Comparison of ENCODE assay signal across 19 cellular contexts in the genomic region with DNA sequence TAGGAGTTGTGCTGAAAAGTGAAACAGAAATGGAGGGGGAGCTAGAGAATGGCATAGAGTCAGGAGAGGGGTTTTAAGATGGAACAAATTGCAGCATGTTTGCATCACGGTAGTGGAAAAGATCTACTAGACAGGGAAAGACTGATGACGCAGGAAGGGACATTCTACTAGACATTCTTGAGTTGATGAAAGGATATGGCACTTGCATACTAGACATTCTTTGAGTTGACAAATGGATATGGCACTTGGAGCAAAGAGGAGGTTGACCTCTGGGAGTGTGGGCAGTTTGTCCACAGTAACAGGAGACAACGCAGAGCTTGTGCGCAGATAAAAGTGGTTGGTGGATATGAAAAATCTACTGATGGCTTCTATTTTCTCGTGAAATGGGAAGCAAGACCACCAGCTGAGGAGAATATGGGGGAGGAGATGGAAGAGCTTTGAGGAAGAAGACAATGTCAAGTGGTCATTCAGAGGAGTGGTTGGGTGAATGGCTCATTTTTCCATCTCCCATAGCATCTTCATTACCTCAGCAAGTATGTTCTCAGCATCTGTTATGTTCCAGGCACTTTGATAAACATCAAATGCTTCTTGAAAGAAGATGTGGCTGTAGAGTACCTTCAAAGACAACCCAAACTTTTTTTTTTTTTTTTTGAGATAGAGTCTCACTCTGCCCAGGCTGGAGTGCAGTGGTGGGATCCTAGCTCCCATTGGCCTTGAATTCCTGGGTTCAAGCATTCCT. TPM values are rescaled to one million over a fixed set of nuclear protein-coding genes. Genes with fewer than 3 reads are reported as not detected.
DNase-seq lines count a peak whose midpoint lies in the region; ATAC-seq, FAIRE-seq and TF ChIP-seq lines count a peak whose summit lies in the region.
"Had no signal": no experiment of that assay in that cellular context is flagged by ENCODE, and none has a peak within 500 bp of the region (broad histone marks: within the 10 kb centered on the region; RNA-seq: fewer than 3 reads in every experiment).

No MANE protein-coding gene starts in this region.

- H3K27ac ChIP-seq in foreskin keratinocyte: no peak overlapping the region
- H3K27ac ChIP-seq: KMS-11, parathyroid adenoma, RWPE1, tibial nerve had no signal

- DNase-seq in stimulated activated naive CD8-positive, alpha-beta T cell treated with anti-CD3 and anti-CD28 coated beads, Interleukin-15, amount 100 ng/mL, for 72 hours: no peak
- DNase-seq in adipocyte (ENCODE audit: low read depth) (peak; percentile 68), immature natural killer cell (no peak), urothelium cell line (ENCODE audit: low spot score) (peak; percentile 31), foreskin keratinocyte (no peak)
- no peak for DNase-seq in stimulated activated CD4-positive, alpha-beta T cell treated with anti-CD3 and anti-CD28 coated beads, Interleukin-12 subunit alpha, Interleukin-12 subunit beta, amount 100 ng/mL, for 4 hours
- DNase-seq: activated effector memory CD4-positive, alpha-beta T cell treated with anti-CD3 and anti-CD28 coated beads, Interleukin-2, amount 50 U/mL, for 16 hours; DMS79; erythroblast; NCI-H1694; NCI-H748 treated with DMSO at 0.1 percent for 48 hours had no signal

- H3K9ac ChIP-seq in adipocyte (ENCODE audit: low read length): no peak overlapping the region
- H3K9ac ChIP-seq: KMS-11, parathyroid adenoma had no signal

- no peak for FAIRE-seq in urothelium cell line (lab: Jason Lieb, UNC)
- FAIRE-seq: colon had no signal

- H3K9me3 Mint-ChIP-seq in stimulated activated naive CD8-positive, alpha-beta T cell treated with anti-CD3 and anti-CD28 coated beads, Interleukin-15, Interleukin-2, amounts not matched to agents 100 ng/mL and 50 ng/mL, for 24 hours: no peaks in the 10 kb centered on the region
- no peaks in the 10 kb centered on the region for H3K9me3 Mint-ChIP-seq in stimulated activated naive CD8-positive, alpha-beta T cell treated with anti-CD3 and anti-CD28 coated beads, Interleukin-15, amount 100 ng/mL, for 72 hours
- no peaks in the 10 kb centered on the region for H3K9me3 Mint-ChIP-seq in immature natural killer cell

- peak overlapping the region; percentile 2 for H3K4me3 Mint-ChIP-seq in stimulated activated naive CD8-positive, alpha-beta T cell treated with anti-CD3 and anti-CD28 coated beads, Interleukin-15, Interleukin-2, amounts not matched to agents 100 ng/mL and 50 ng/mL, for 24 hours
- H3K4me3 Mint-ChIP-seq in stimulated activated naive CD8-positive, alpha-beta T cell treated with anti-CD3 and anti-CD28 coated beads, Interleukin-15, amount 100 ng/mL, for 72 hours: no peak overlapping the region
- H3K4me3 Mint-ChIP-seq in immature natural killer cell: peak overlapping the region; percentile 14 to 55 (median 43)

- no peaks in the 10 kb centered on the region for H3K9me3 ChIP-seq in adipocyte (ENCODE audit: control insufficient read depth, low read length)
- H3K9me3 ChIP-seq: tibial nerve had no signal

- H3K4me1 Mint-ChIP-seq in stimulated activated naive CD8-positive, alpha-beta T cell treated with anti-CD3 and anti-CD28 coated beads, Interleukin-15, Interleukin-2, amounts not matched to agents 100 ng/mL and 50 ng/mL, for 24 hours (ENCODE audit: low read depth): peaks cover 36% of the 10 kb centered on the region
- peaks cover 42% of the 10 kb centered on the region for H3K4me1 Mint-ChIP-seq in stimulated activated naive CD8-positive, alpha-beta T cell treated with anti-CD3 and anti-CD28 coated beads, Interleukin-15, amount 100 ng/mL, for 72 hours
- H3K4me1 Mint-ChIP-seq in immature natural killer cell: peaks cover 17% of the 10 kb centered on the region in 2 donors

- H3K4me3 ChIP-seq in adipocyte (ENCODE audit: low read length): no peak overlapping the region
- H3K4me3 ChIP-seq: lung, tibial nerve had no signal

- peaks cover 17% of the 10 kb centered on the region for H3K36me3 Mint-ChIP-seq in stimulated activated naive CD8-positive, alpha-beta T cell treated with anti-CD3 and anti-CD28 coated beads, Interleukin-15, Interleukin-2, amounts not matched to agents 100 ng/mL and 50 ng/mL, for 24 hours (ENCODE audit: low read depth)
- no peaks in the 10 kb centered on the region for H3K36me3 Mint-ChIP-seq in immature natural killer cell

- H3K4me1 ChIP-seq in adipocyte (ENCODE audit: control insufficient read depth, insufficient read depth, low read length) (peaks cover 25% of the 10 kb centered on the region), foreskin keratinocyte (no peaks in the 10 kb centered on the region)

- no peaks in the 10 kb centered on the region for H3K27me3 ChIP-seq in adipocyte (replicated peaks; ENCODE audit: control insufficient read depth, insufficient read depth, low read length)
- no peaks in the 10 kb centered on the region for H3K27me3 ChIP-seq in foreskin keratinocyte
- H3K27me3 ChIP-seq: tibial nerve had no signal

- no peaks in the 10 kb centered on the region for H3K36me3 ChIP-seq in adipocyte (ENCODE audit: control insufficient read depth, insufficient read depth, low read length, severe bottlenecking)
- H3K36me3 ChIP-seq: tibial nerve had no signal

- no peak for TF ChIP-seq CTCF in foreskin keratinocyte (conservative IDR thresholded peaks at IDR 0.05)

- no peaks in the 10 kb centered on the region for H3K27me3 Mint-ChIP-seq in stimulated activated naive CD8-positive, alpha-beta T cell treated with anti-CD3 and anti-CD28 coated beads, Interleukin-15, Interleukin-2, amounts not matched to agents 100 ng/mL and 50 ng/mL, for 24 hours
- H3K27me3 Mint-ChIP-seq in stimulated activated naive CD8-positive, alpha-beta T cell treated with anti-CD3 and anti-CD28 coated beads, Interleukin-15, amount 100 ng/mL, for 72 hours: no peaks in the 10 kb centered on the region
- peaks cover 12 to 19% (median 12%) of the 10 kb centered on the region in 3 donors for H3K27me3 Mint-ChIP-seq in immature natural killer cell (ENCODE audit: low read depth in 3 of 3)

- peak overlapping the region; percentile 46 for H3K27ac Mint-ChIP-seq in stimulated activated naive CD8-positive, alpha-beta T cell treated with anti-CD3 and anti-CD28 coated beads, Interleukin-15, Interleukin-2, amounts not matched to agents 100 ng/mL and 50 ng/mL, for 24 hours
- H3K27ac Mint-ChIP-seq in stimulated activated naive CD8-positive, alpha-beta T cell treated with anti-CD3 and anti-CD28 coated beads, Interleukin-15, amount 100 ng/mL, for 72 hours: no peak overlapping the region
- peak overlapping the region in 2 of 6 donors; percentile 7 to 23 for H3K27ac Mint-ChIP-seq in immature natural killer cell

- ATAC-seq in stimulated activated naive CD8-positive, alpha-beta T cell treated with anti-CD3 and anti-CD28 coated beads, Interleukin-15, amount 100 ng/mL, for 72 hours: no peak
- ATAC-seq in GM18502 (IDR thresholded peaks at IDR 0.05; ENCODE audit: poor library complexity, unreplicated experiment) (no peak), foreskin keratinocyte (no peak)

RNA-seq across cellular contexts. Expression of gene CTPS1, which starts 2.4 kb away (rescaled TPM):
- 10 to 100 TPM; 14.8 to 22.6 (median 16.6) TPM for polyA plus RNA-seq in immature natural killer cell
- total RNA-seq in foreskin keratinocyte: 74.6 and 76.8 TPM in 2 replicates
- 59.2 and 67.8 TPM in 2 replicates for polyA plus RNA-seq in foreskin keratinocyte

RNA-seq across cellular contexts. Expression of gene SLFNL1, which starts 44.4 kb away (rescaled TPM):
- polyA plus RNA-seq in immature natural killer cell: under 1 TPM in 2 of 3 donors, not detected in 1; 0.11 to 0.32 TPM
- 0.03 and 0.04 TPM in 2 replicates for total RNA-seq in foreskin keratinocyte
- not detected in 2 replicates for polyA plus RNA-seq in foreskin keratinocyte

Comparison
In these comparisons a context has a peak if more than half of its experiments do, and no peak if none do; other contexts are left out.
1. H3K4me3 Mint-ChIP-seq: peak in stimulated activated naive CD8-positive, alpha-beta T cell treated with anti-CD3 and anti-CD28 coated beads, Interleukin-15, Interleukin-2, amounts not matched to agents 100 ng/mL and 50 ng/mL, for 24 hours (single experiment) and immature natural killer cell (5 of 5); none in stimulated activated naive CD8-positive, alpha-beta T cell treated with anti-CD3 and anti-CD28 coated beads, Interleukin-15, amount 100 ng/mL, for 72 hours (0 of 2).
2. DNase-seq: peak in adipocyte (single experiment) and urothelium cell line (single experiment); none in stimulated activated naive CD8-positive, alpha-beta T cell treated with anti-CD3 and anti-CD28 coated beads, Interleukin-15, amount 100 ng/mL, for 72 hours (0 of 2), immature natural killer cell (0 of 3), foreskin keratinocyte (0 of 2) and stimulated activated CD4-positive, alpha-beta T cell treated with anti-CD3 and anti-CD28 coated beads, Interleukin-12 subunit alpha, Interleukin-12 subunit beta, amount 100 ng/mL, for 4 hours (single experiment).